In the genomic region with DNA sequence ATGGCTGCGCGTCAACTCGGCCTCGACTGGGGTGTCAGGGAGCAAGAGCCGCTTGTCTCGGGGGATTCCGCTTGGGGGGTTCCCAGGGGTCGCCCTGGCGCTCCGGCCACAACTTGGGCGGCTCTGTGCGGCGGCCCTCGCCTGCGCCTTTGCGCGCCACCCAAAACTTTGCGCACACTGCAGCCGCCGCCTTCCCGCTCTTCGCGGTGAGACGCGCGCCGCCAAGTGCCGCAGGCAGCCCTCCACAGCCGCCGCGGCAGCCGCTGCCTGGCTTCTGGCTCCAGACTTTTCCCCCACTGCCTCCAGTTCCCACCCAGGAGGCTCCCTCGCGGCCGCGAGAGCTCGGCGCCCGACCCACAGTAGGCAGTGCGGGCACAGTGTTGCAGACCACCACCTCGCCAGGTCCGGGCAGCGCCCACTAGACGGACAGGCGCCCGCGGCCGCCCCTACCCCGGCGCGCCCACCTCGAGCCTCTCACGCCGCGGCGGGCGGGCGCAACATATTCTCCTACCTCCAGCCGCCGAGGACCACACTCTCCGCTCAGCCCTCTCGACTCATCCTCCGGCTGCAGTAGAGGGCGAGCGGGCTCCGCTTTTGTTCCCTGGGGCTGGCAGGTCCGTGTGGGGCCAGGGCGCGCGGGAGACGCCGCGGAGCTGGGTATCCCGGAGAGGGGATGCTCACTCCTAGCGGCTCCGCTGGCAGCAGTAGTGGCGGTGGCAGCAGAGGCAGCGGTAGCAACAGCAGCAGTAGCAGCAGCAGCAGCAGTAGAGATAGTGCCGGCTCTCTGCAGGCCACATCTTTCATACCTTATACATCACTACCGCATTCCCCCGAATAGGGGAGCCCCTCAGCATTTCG, we compare ENCODE assay signal across 8 cellular contexts.
DNase-seq lines count a peak whose midpoint lies in the region; ATAC-seq and TF ChIP-seq lines count a peak whose summit lies in the region.

No MANE protein-coding gene starts in this region.

- H3K4me1 Mint-ChIP-seq in memory B cell: no peaks in the 10 kb centered on the region

- TF ChIP-seq CTCF in AG04450 (IDR thresholded peaks at IDR 0.05; ENCODE audit: low read depth, low read length): no peak
- no peak for TF ChIP-seq CTCF in upper lobe of right lung (IDR thresholded peaks at IDR 0.05)

- H3K9me3 ChIP-seq in AG04450 (ENCODE audit: control insufficient read depth, insufficient read depth, low read length) (no peaks in the 10 kb centered on the region), endocrine pancreas (ENCODE audit: control insufficient read depth, low read length) (no peaks in the 10 kb centered on the region), upper lobe of right lung (no peaks in the 10 kb centered on the region)

- no peaks in the 10 kb centered on the region for H3K36me3 ChIP-seq in endocrine pancreas (ENCODE audit: control insufficient read depth, insufficient read depth, low read length)
- no peaks in the 10 kb centered on the region for H3K36me3 ChIP-seq in upper lobe of right lung

- H3K27me3 ChIP-seq in AG04450 (ENCODE audit: control insufficient read depth, insufficient read depth, low read length): peaks cover 26% of the 10 kb centered on the region
- H3K27me3 ChIP-seq in endocrine pancreas (ENCODE audit: control insufficient read depth, insufficient read depth, low read length): no peaks in the 10 kb centered on the region
- peaks cover 44% of the 10 kb centered on the region for H3K27me3 ChIP-seq in upper lobe of right lung

- DNase-seq in AG04450 (ENCODE audit: low read depth, low spot score) (no peak), NCI-H748 (lab: John Stamatoyannopoulos, UW; ENCODE audit: unreplicated experiment) (peak; percentile 86), memory B cell (ENCODE audit: low spot score in 2 of 2) (no peak), upper lobe of right lung (no peak), NCI-H2196 treated with DMSO at 0.1 percent for 48 hours (lab: John Stamatoyannopoulos, UW; ENCODE audit: unreplicated experiment) (no peak), SW480 (ENCODE audit: low spot score) (no peak)

- CTCF ChIA-PET in AG04450 (lab: Charles Lee): no interaction called here

- H3K9ac ChIP-seq in endocrine pancreas (ENCODE audit: control insufficient read depth, insufficient read depth, low read length): peak overlapping the region; percentile 14

- POLR2A ChIA-PET in AG04450 (lab: Yijun Ruan, JAX): no interaction called here

- H3K27ac Mint-ChIP-seq in memory B cell: no peak overlapping the region

- H3K4me3 ChIP-seq in AG04450 (ENCODE audit: low read depth, low read length) (peak overlapping the region; percentile 25; the same call in 1 of the 2 replicates), endocrine pancreas (ENCODE audit: control insufficient read depth, insufficient read depth, low read length) (peak overlapping the region; percentile 29), upper lobe of right lung (no peak overlapping the region)

- H3K9me3 Mint-ChIP-seq in memory B cell: no peaks in the 10 kb centered on the region

- ATAC-seq in GM19035 (IDR thresholded peaks at IDR 0.05; ENCODE audit: unreplicated experiment): peak; percentile 59
- ATAC-seq in memory B cell (ENCODE audit: low read depth): no peak
- peak; percentile 25 for ATAC-seq in upper lobe of right lung

- H3K36me3 Mint-ChIP-seq in memory B cell: no peaks in the 10 kb centered on the region

- H3K27ac ChIP-seq in AG04450 (ENCODE audit: low read depth, low read length) (no peak overlapping the region), upper lobe of right lung (no peak overlapping the region)

- no peaks in the 10 kb centered on the region for H3K4me1 ChIP-seq in endocrine pancreas (ENCODE audit: control insufficient read depth, insufficient read depth, low read length)
- H3K4me1 ChIP-seq in upper lobe of right lung: no peaks in the 10 kb centered on the region

- peaks cover 13% of the 10 kb centered on the region for H3K27me3 Mint-ChIP-seq in memory B cell

- intact Hi-C loops in upper lobe of right lung (cut with DNase I): no loop called here

- peak overlapping the region; percentile 12 for H3K4me3 Mint-ChIP-seq in memory B cell
